In the genomic region with DNA sequence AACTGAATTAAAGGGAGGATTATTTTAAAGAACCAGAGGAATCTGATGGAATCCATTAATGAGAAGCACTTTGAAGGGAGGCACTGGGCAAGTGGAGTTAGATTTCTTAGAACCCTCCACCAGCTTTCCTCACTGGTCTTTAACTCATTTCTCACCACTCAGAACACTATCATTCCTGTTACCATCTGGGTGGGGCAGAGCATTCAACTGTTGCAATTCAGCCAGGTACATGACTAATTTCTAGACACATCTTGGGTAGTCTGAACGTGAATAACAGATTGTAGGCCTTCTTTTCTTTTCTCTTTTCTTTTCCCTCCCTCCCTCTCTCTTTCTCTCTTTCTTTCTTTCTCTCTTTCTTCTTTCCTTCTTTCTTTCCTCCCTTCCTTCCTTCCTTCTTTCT, we compare ENCODE assay signal across 23 cellular contexts. TPM values are rescaled to one million over a fixed set of nuclear protein-coding genes. Genes with fewer than 3 reads are reported as not detected.
"Had no signal": no experiment of that assay in that cellular context is flagged by ENCODE, and none has a peak within 500 bp of the region (broad histone marks: within the 10 kb centered on the region; RNA-seq: fewer than 3 reads in every experiment).

No MANE protein-coding gene starts in this region.

- H3K9ac ChIP-seq: SK-N-SH had no signal

- ATAC-seq: HepG2 had no signal

- DNase-seq: IMR-90, Karpas-422, KG1, MM.1S, NCI-H1092 treated with DMSO at 0.1 percent for 48 hours, NCI-H1436, NCI-H187, NCI-H2029, NCI-H2081 treated with DMSO at 0.1 percent for 48 hours, NCI-H2171, NCI-H226, NCI-H446, NCI-H510A, NCI-H524 treated with DMSO at 0.1 percent for 48 hours, NCI-H69, NCI-H774, RPMI8226, SHP77, SK-N-SH, SW 1271 had no signal

- H3K4me2 ChIP-seq: SK-N-SH had no signal

RNA-seq across cellular contexts. Expression of a gene that starts 33.1 kb away (rescaled TPM):
- total RNA-seq: HepG2, HT1080, IMR-90, SK-MEL-5 had no signal
- polyA plus RNA-seq: IMR-90 had no signal
